ENCODE assay signal across 19 cellular contexts in the genomic region with DNA sequence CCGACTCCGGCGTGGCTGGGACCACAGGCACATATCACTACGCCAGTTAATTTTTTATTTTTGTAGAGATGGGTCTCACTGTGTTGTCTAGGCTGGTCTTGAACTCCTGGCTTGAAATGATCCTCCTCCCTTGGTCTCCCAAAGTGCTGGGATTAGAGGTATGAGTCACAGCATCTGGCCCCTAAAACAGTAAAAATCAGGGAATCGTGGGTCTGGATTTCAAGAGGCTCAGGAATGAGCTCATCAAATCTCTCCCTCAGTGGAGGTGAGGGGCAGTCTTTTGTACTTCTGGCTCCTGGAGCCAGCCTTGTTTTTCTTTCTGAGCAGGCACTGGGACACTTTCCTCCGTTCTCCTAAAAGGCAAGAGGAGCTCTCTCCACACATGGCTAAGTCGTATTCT. TPM values are rescaled to one million over a fixed set of nuclear protein-coding genes. Genes with fewer than 3 reads are reported as not detected.
DNase-seq lines count a peak whose midpoint lies in the region; ATAC-seq and TF ChIP-seq lines count a peak whose summit lies in the region.
"Had no signal": no experiment of that assay in that cellular context is flagged by ENCODE, and none has a peak within 500 bp of the region (broad histone marks: within the 10 kb centered on the region; RNA-seq: fewer than 3 reads in every experiment).

No MANE protein-coding gene starts in this region.

- H3K9me2 ChIP-seq in GM23338 (ENCODE audit: insufficient read depth) = no peaks in the 10 kb centered on the region

- H3K9ac ChIP-seq in BLaER1 = no peak overlapping the region

- 0 out of 2 replicates have a peak overlapping the region, but pooled peaks have one; percentile 5 for H3K27ac ChIP-seq in BLaER1
- H3K27ac ChIP-seq in GM23338 (ENCODE audit: low read depth) = no peak overlapping the region
- H3K27ac ChIP-seq in body of pancreas = peak overlapping the region; percentile 31 to 73 (median 50)
- no peak overlapping the region for H3K27ac ChIP-seq in transverse colon
- H3K27ac ChIP-seq: tibial nerve had no signal

- TF ChIP-seq EP300 in transverse colon (IDR thresholded peaks at IDR 0.05; ENCODE audit: low read depth) = no peak

- H3K4me1 Mint-ChIP-seq in GM23338 (peaks cover 24% of the 10 kb centered on the region), nephron progenitor cell (peaks cover 36% of the 10 kb centered on the region)

- H3K9me3 ChIP-seq in BLaER1 = no peaks in the 10 kb centered on the region
- no peaks in the 10 kb centered on the region for H3K9me3 ChIP-seq in body of pancreas
- H3K9me3 ChIP-seq in transverse colon = no peaks in the 10 kb centered on the region
- H3K9me3 ChIP-seq: MG63, psoas muscle, tibial nerve had no signal

- 85 to 86% methylated on average over 7 of the region's 7 CpGs for WGBS in body of pancreas, 2 donors
- 72 to 100% methylated on average over 1 to 7 of the region's 7 CpGs for WGBS in transverse colon (ENCODE audit: low coverage in 1 of 2), 2 donors

- H3K27ac Mint-ChIP-seq in GM23338 (no peak overlapping the region), nephron progenitor cell (peak overlapping the region; percentile 24)
- H3K27ac Mint-ChIP-seq: natural killer cell had no signal

- H4K20me1 ChIP-seq in BLaER1 = no peaks in the 10 kb centered on the region
- H4K20me1 ChIP-seq in GM23338 (replicated peaks; ENCODE audit: insufficient read depth) = no peaks in the 10 kb centered on the region

- no peaks in the 10 kb centered on the region for H3F3A ChIP-seq in GM23338 (replicated peaks; ENCODE audit: low read depth)

- no peak for DNase-seq in GM23338 (ENCODE audit: low spot score)
- no peak for DNase-seq in body of pancreas
- DNase-seq in nephron progenitor cell = no peak
- DNase-seq in NCI-H146 treated with DMSO at 0.1 percent for 48 hours (lab: John Stamatoyannopoulos, UW; ENCODE audit: unreplicated experiment) = no peak
- DNase-seq in NCI-H446 treated with DMSO at 0.1 percent for 48 hours (lab: John Stamatoyannopoulos, UW) = no peak
- DNase-seq in transverse colon = no peak
- no peak for DNase-seq in NCI-H2196 (lab: John Stamatoyannopoulos, UW; ENCODE audit: unreplicated experiment)
- DNase-seq: activated CD4-positive, alpha-beta T cell treated with anti-CD3 and anti-CD28 coated beads for 4 hours; activated effector memory CD4-positive, alpha-beta T cell treated with Interleukin-2 at 50 U/mL for 16 hours; CD4-positive, alpha-beta memory T cell; DND-41; erythroblast; glutamatergic neuron; H7; MG63; natural killer cell; psoas muscle had no signal

- no peak overlapping the region for H3K4me3 ChIP-seq in BLaER1
- H3K4me3 ChIP-seq in GM23338 = no peak overlapping the region
- H3K4me3 ChIP-seq in body of pancreas = no peak overlapping the region
- H3K4me3 ChIP-seq in transverse colon = no peak overlapping the region
- H3K4me3 ChIP-seq: MG63, psoas muscle, tibial nerve had no signal

- H3K27me3 Mint-ChIP-seq in GM23338 (ENCODE audit: insufficient read depth, low read depth, poor library complexity) (peaks cover 4% of the 10 kb centered on the region), nephron progenitor cell (ENCODE audit: low read depth, poor library complexity) (peaks cover 8% of the 10 kb centered on the region)

- in situ Hi-C loops in transverse colon (cut with MboI; ENCODE audit: low pct_ligation_motif_present in 1 of 4, low pct_unique_long_range_greater_than_20kb in 1 of 4, low sequenced_read_pairs in 3 of 4) = no loop called here

- no peak overlapping the region; the same call in 2 of the 3 replicates for H3K4me3 Mint-ChIP-seq in GM23338
- no peak overlapping the region for H3K4me3 Mint-ChIP-seq in nephron progenitor cell
- H3K4me3 Mint-ChIP-seq: natural killer cell had no signal

- H3K36me3 Mint-ChIP-seq in GM23338 (ENCODE audit: low read depth) = no peaks in the 10 kb centered on the region; the same call in 2 of the 3 replicates
- no peaks in the 10 kb centered on the region for H3K36me3 Mint-ChIP-seq in nephron progenitor cell (ENCODE audit: low read depth)
- H3K36me3 Mint-ChIP-seq: natural killer cell had no signal

- intact Hi-C loops in body of pancreas (cut with DNase I) = no loop called here
- intact Hi-C loops in transverse colon (cut with DNase I; ENCODE audit: low total_unique reads) = no loop called here

- H3K9me3 Mint-ChIP-seq in GM23338 (no peaks in the 10 kb centered on the region), nephron progenitor cell (no peaks in the 10 kb centered on the region)
- H3K9me3 Mint-ChIP-seq: CD4-positive, alpha-beta memory T cell; natural killer cell had no signal

- H3K27me3 ChIP-seq in BLaER1 (no peaks in the 10 kb centered on the region), GM23338 (ENCODE audit: insufficient read depth) (no peaks in the 10 kb centered on the region), body of pancreas (no peaks in the 10 kb centered on the region), transverse colon (no peaks in the 10 kb centered on the region)
- H3K27me3 ChIP-seq: MG63, tibial nerve had no signal

- H3K4me1 ChIP-seq in BLaER1 (peaks cover 72% of the 10 kb centered on the region), GM23338 (ENCODE audit: insufficient read depth) (no peaks in the 10 kb centered on the region), body of pancreas (peaks cover 36% of the 10 kb centered on the region), transverse colon (peaks cover 0 to 3% (median 0%) of the 10 kb centered on the region in 4 donors)
- H3K4me1 ChIP-seq: tibial nerve had no signal

- H2AFZ ChIP-seq in GM23338 = peak overlapping the region; percentile 47; the same call in 1 of the 2 replicates

- no peak for TF ChIP-seq POLR2A in body of pancreas (IDR thresholded peaks at IDR 0.05)
- no peak for TF ChIP-seq POLR2A in transverse colon (IDR thresholded peaks at IDR 0.05)

- TF ChIP-seq CTCF in GM23338 (conservative IDR thresholded peaks at IDR 0.05; ENCODE audit: low read depth in 2 of 2) (no peak), body of pancreas (IDR thresholded peaks at IDR 0.05) (no peak), nephron progenitor cell (IDR thresholded peaks at IDR 0.05) (no peak), transverse colon (IDR thresholded peaks at IDR 0.05) (no peak)

- H3K4me2 ChIP-seq in BLaER1 (peak overlapping the region; percentile 70), GM23338 (no peak overlapping the region)

- no peaks in the 10 kb centered on the region for H3K79me2 ChIP-seq in GM23338 (replicated peaks; ENCODE audit: insufficient read depth)

- H3K36me3 ChIP-seq in BLaER1 (peaks cover under 1% of the 10 kb centered on the region; the same call in 1 of the 2 replicates), GM23338 (ENCODE audit: insufficient read depth) (no peaks in the 10 kb centered on the region), body of pancreas (replicated peaks in 1 of 2; ENCODE audit: insufficient read depth in 1 of 2, low read depth in 2 of 2) (no peaks in the 10 kb centered on the region), transverse colon (peaks cover 0 to 7% (median 0%) of the 10 kb centered on the region in 4 donors)
- H3K36me3 ChIP-seq: MG63 had no signal

- no peak for ATAC-seq in GM23338
- no peak for ATAC-seq in body of pancreas
- ATAC-seq: natural killer cell had no signal

TF ChIP-seq in GM23338, 12 proteins besides CTCF, POLR2A, EP300 and RAD21 (continues in another document):
- TF ChIP-seq, protein P1, sequence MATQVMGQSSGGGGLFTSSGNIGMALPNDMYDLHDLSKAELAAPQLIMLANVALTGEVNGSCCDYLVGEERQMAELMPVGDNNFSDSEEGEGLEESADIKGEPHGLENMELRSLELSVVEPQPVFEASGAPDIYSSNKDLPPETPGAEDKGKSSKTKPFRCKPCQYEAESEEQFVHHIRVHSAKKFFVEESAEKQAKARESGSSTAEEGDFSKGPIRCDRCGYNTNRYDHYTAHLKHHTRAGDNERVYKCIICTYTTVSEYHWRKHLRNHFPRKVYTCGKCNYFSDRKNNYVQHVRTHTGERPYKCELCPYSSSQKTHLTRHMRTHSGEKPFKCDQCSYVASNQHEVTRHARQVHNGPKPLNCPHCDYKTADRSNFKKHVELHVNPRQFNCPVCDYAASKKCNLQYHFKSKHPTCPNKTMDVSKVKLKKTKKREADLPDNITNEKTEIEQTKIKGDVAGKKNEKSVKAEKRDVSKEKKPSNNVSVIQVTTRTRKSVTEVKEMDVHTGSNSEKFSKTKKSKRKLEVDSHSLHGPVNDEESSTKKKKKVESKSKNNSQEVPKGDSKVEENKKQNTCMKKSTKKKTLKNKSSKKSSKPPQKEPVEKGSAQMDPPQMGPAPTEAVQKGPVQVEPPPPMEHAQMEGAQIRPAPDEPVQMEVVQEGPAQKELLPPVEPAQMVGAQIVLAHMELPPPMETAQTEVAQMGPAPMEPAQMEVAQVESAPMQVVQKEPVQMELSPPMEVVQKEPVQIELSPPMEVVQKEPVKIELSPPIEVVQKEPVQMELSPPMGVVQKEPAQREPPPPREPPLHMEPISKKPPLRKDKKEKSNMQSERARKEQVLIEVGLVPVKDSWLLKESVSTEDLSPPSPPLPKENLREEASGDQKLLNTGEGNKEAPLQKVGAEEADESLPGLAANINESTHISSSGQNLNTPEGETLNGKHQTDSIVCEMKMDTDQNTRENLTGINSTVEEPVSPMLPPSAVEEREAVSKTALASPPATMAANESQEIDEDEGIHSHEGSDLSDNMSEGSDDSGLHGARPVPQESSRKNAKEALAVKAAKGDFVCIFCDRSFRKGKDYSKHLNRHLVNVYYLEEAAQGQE (IDR thresholded peaks at IDR 0.05; ENCODE audit: unreplicated experiment) = no peak
- TF ChIP-seq CREB1 (CRISPR knock-in tag; IDR thresholded peaks at IDR 0.05; ENCODE audit: low read depth) (no peak), JUNB (IDR thresholded peaks at IDR 0.05; ENCODE audit: unreplicated experiment) (no peak), NANOG (IDR thresholded peaks at IDR 0.05; ENCODE audit: borderline replicate concordance) (no peak), STAT1 (IDR thresholded peaks at IDR 0.05; ENCODE audit: unreplicated experiment) (no peak)
- TF ChIP-seq, protein P2, sequence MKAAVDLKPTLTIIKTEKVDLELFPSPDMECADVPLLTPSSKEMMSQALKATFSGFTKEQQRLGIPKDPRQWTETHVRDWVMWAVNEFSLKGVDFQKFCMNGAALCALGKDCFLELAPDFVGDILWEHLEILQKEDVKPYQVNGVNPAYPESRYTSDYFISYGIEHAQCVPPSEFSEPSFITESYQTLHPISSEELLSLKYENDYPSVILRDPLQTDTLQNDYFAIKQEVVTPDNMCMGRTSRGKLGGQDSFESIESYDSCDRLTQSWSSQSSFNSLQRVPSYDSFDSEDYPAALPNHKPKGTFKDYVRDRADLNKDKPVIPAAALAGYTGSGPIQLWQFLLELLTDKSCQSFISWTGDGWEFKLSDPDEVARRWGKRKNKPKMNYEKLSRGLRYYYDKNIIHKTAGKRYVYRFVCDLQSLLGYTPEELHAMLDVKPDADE (IDR thresholded peaks at IDR 0.05) = no peak

RNA-seq across cellular contexts. Expression of a gene that starts 32.1 kb away (rescaled TPM):
- 94.0 and 101 TPM in 2 replicates for total RNA-seq in GM23338 (2014; rRNA removed; shearing (Covaris generic))
- 209 and 239 TPM in 2 replicates for polyA plus RNA-seq in GM23338 (2016; fragmentation: Nextera tagmentation; extraction: Ambion mirVana)
- 10 to 100 TPM; 44.9 to 91.0 TPM for total RNA-seq in body of pancreas
- 10 to 100 TPM; 12.7 to 70.5 (median 42.8) TPM for total RNA-seq in transverse colon

Comparison
In these comparisons a context has a peak if more than half of its experiments do, and no peak if none do; other contexts are left out.
1. H3K27ac ChIP-seq: peak in BLaER1 (single experiment) and body of pancreas (4 of 4); none in GM23338 (single experiment) and transverse colon (0 of 4).